In the genomic region with DNA sequence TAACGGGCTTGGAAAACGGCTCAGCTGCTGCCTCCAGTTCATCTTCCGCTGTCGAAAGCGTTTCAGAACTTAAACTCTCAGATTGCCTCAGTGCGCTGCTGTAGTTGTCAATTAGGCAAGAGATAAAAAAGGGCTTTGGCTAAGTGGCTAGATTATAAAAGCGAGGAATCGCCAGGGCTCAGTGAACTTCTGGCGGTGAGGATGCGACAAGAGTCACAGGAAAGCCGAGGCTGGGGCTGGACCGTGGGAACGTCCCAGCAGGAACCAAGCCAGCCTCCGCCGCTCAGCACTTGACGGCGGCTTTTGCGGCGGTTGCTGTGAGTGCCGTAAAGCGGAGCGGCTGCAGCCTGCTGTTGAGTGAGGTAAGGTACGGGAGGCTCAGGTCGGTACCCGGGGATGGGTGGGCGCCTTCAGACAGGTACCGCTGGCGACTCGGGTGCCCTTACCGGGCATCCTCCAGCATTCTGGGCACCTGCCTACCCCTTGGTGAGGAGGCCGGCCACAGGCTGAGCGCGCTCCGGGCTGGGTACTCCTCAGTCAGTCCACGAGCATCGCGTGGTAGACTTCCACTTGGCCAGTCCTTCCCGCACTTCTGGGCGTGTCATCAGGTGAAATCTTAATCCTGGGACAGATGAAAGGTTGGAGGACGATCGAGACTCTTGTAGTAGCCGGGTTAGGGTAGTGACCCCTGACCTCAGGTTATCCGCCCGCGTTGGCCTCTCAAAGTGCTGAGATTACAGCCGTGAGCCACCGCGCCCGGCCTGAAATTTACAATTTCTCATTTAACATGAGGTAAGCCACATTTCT, we compare ENCODE assay signal across 8 cellular contexts. TPM values are rescaled to one million over a fixed set of nuclear protein-coding genes. Genes with fewer than 3 reads are reported as not detected.
DNase-seq lines count a peak whose midpoint lies in the region; ATAC-seq and TF ChIP-seq lines count a peak whose summit lies in the region.

Gene FKTN, plus strand, starts transcription at position 328 of the 807 bp plus-strand sequence. CDS start 16,902 bp downstream, outside the sequence.

- peak within 1 kb of the TSS; percentile 94 for H3K4me3 Mint-ChIP-seq in activated CD4-positive, alpha-beta T cell treated with anti-CD3 and anti-CD28 coated beads for 36 hours

- DNase-seq in Ammon's horn (ENCODE audit: low spot score): peak; percentile 92
- peak; percentile 68 for DNase-seq in NCI-H510A (lab: John Stamatoyannopoulos, UW)
- DNase-seq in activated CD4-positive, alpha-beta T cell treated with anti-CD3 and anti-CD28 coated beads for 36 hours: peak; percentile 91
- DNase-seq in choroid plexus epithelial cell (ENCODE audit: low read depth): peak; percentile 81
- peak; percentile 89 to 92 for DNase-seq in left colon
- DNase-seq in stimulated activated CD4-positive, alpha-beta T cell treated with anti-CD3 and anti-CD28 coated beads, Interleukin-1b, Interleukin-23, amount 100 ng/mL, for 48 hours: peak; percentile 81

- ATAC-seq in GM19035 (IDR thresholded peaks at IDR 0.05; ENCODE audit: unreplicated experiment) (peak; percentile 97), HG03342 (IDR thresholded peaks at IDR 0.05; ENCODE audit: unreplicated experiment) (peak; percentile 95), left colon (peak; percentile 99)
- peak; percentile 97 for ATAC-seq in activated CD4-positive, alpha-beta T cell treated with anti-CD3 and anti-CD28 coated beads for 36 hours

- peak within 1 kb of the TSS; percentile 85 for H3K27ac Mint-ChIP-seq in activated CD4-positive, alpha-beta T cell treated with anti-CD3 and anti-CD28 coated beads for 36 hours

- CTCF ChIA-PET in activated CD4-positive, alpha-beta T cell treated with anti-CD3 and anti-CD28 coated beads for 36 hours (lab: Charles Lee): interaction anchor here (0.6 to 1.0 kb wide), 2 partner anchors 161 to 649 kb away, joined by 3 read pairs; no protein-coding TSS in a partner anchor

- H3K4me1 Mint-ChIP-seq in activated CD4-positive, alpha-beta T cell treated with anti-CD3 and anti-CD28 coated beads for 36 hours: peaks cover 18% of the 10 kb centered on the region

- TF ChIP-seq CTCF in choroid plexus epithelial cell (conservative IDR thresholded peaks at IDR 0.05; ENCODE audit: low read depth, low read length): no peak

- POLR2A ChIA-PET in activated CD4-positive, alpha-beta T cell treated with anti-CD3 and anti-CD28 coated beads for 36 hours (lab: Charles Lee): no interaction called here

- peak within 1 kb of the TSS; percentile 88 for H3K4me3 ChIP-seq in choroid plexus epithelial cell (ENCODE audit: low read depth, low read length)

- H3K9me3 Mint-ChIP-seq in activated CD4-positive, alpha-beta T cell treated with anti-CD3 and anti-CD28 coated beads for 36 hours (ENCODE audit: low read depth): peaks cover 15% of the 10 kb centered on the region

- H3K36me3 Mint-ChIP-seq in activated CD4-positive, alpha-beta T cell treated with anti-CD3 and anti-CD28 coated beads for 36 hours (ENCODE audit: low read depth): peaks cover 27% of the 10 kb centered on the region

- intact Hi-C loops in activated CD4-positive, alpha-beta T cell treated with anti-CD3 and anti-CD28 coated beads for 36 hours (cut with DNase I, micrococcal nuclease): loop anchor here (1.0 to 10.0 kb wide), 5 partner anchors 15 to 813 kb away; partner anchors contain the start of genes NIPSNAP3A (in 1 of the 2), SLC44A1 (in 1 of the 2) and TMEM38B (in 1 of the 2)
- intact Hi-C loops in left colon (cut with DNase I, micrococcal nuclease): no loop called here

- H3K27me3 Mint-ChIP-seq in activated CD4-positive, alpha-beta T cell treated with anti-CD3 and anti-CD28 coated beads for 36 hours: no peaks in the 10 kb centered on the region

RNA-seq across cellular contexts. Expression of gene FKTN, which starts in this region (rescaled TPM):
- 10 to 100 TPM; 12.1 to 16.0 TPM for total RNA-seq in activated CD4-positive, alpha-beta T cell treated with anti-CD3 and anti-CD28 coated beads for 36 hours
- total RNA-seq in left colon: 10 to 100 TPM; 11.9 to 15.7 TPM

Comparison
In these comparisons a context has a peak if more than half of its experiments do, and no peak if none do; other contexts are left out.
1. Peak in every context shown above with its lines: DNase-seq, ATAC-seq and H3K4me3 ChIP-seq.
2. intact Hi-C loops: an anchor here in activated CD4-positive, alpha-beta T cell treated with anti-CD3 and anti-CD28 coated beads for 36 hours (1.0 to 10.0 kb wide); none called in left colon.